ENCODE assay signal across 14 cellular contexts in the genomic region with DNA sequence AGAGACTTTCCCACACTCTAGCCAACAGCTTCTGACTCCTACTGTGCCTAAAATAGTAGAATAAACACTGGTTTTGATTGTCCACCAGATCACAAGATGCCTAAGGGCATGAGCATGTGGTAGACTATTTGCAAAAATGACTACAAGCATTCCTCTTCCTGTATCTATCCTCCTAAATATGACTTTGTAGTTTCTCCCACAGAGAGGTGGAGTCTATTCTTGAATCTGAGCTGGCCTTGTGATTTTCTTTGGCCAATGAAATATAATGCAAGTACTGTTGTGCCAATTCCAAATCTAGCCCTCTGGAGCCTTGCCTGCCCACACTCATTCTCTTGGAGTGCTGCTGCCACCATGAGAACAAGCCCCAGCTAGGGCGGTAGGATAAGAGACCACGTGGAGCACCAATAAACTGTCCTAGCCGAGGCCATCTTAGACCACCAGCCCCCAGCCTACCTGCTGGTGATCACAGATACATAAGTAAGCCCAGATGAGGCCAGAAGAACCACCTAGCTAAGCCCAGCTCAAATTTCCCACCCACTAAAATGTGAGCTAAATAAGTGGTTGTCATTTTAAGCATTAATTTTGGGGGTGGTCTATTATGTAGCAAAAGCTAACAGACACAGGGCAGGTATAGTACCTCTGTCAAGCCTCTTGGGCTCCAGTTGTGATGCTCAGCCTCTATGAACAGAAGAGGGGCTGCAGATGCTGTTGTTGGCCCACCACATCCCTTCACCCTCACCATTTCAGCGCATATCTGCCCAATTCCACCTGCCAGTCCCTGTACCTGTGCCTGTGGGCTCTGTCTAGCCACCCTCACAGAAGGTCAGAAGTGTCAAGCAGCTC. TPM values are rescaled to one million over a fixed set of nuclear protein-coding genes. Genes with fewer than 3 reads are reported as not detected.
A peak's percentile ranks its signal among the peaks of the same experiment; 100 is the strongest.
DNase-seq lines count a peak whose midpoint lies in the region; ATAC-seq and TF ChIP-seq lines count a peak whose summit lies in the region.
"Had no signal": no experiment of that assay in that cellular context is flagged by ENCODE, and none has a peak within 500 bp of the region (broad histone marks: within the 10 kb centered on the region; RNA-seq: fewer than 3 reads in every experiment).

No MANE protein-coding gene starts in this region.

- peak; percentile 83 for DNase-seq in A172 (ENCODE audit: low spot score)
- peak; percentile 83 for DNase-seq in H4 (ENCODE audit: low spot score)
- DNase-seq in body of pancreas: peak in 2 of 4 donors; percentile 16 to 17
- DNase-seq in left lobe of liver (ENCODE audit: low spot score): peak; percentile 37
- DNase-seq in ureter (ENCODE audit: low spot score): no peak
- DNase-seq in OCI-M2 (lab: John Stamatoyannopoulos, UW; ENCODE audit: unreplicated experiment): no peak
- DNase-seq: activated CD4-positive, alpha-beta T cell treated with anti-CD3 and anti-CD28 coated beads, Interleukin-2, amount 50 U/mL, for 48 hours; CD8-positive, alpha-beta T cell; left colon; Right ventricle myocardium superior had no signal

- H3K27ac ChIP-seq in body of pancreas: peak overlapping the region in 2 of 4 donors; percentile 4 to 20
- H3K27ac ChIP-seq: neutrophil had no signal

- peaks cover 33% of the 10 kb centered on the region for H3K4me1 ChIP-seq in body of pancreas

- intact Hi-C loops in body of pancreas (cut with DNase I): no loop called here

- no peak for TF ChIP-seq POLR2A in body of pancreas (IDR thresholded peaks at IDR 0.05)

- no peak overlapping the region for H3K4me3 ChIP-seq in body of pancreas
- H3K4me3 ChIP-seq: tibial nerve had no signal

- no peaks in the 10 kb centered on the region for H3K9me3 ChIP-seq in body of pancreas
- H3K9me3 ChIP-seq: neutrophil had no signal

- H3K36me3 ChIP-seq in body of pancreas (replicated peaks in 1 of 2; ENCODE audit: insufficient read depth in 1 of 2, low read depth in 2 of 2): no peaks in the 10 kb centered on the region
- H3K36me3 ChIP-seq: neutrophil, tibial nerve had no signal

- no peak for TF ChIP-seq CTCF in body of pancreas (IDR thresholded peaks at IDR 0.05)

- ATAC-seq in body of pancreas: peak; percentile 58
- ATAC-seq in left lobe of liver: peak; percentile 28
- ATAC-seq in GM21360 (IDR thresholded peaks at IDR 0.05; ENCODE audit: unreplicated experiment): no peak
- ATAC-seq in GM21390 (IDR thresholded peaks at IDR 0.05; ENCODE audit: unreplicated experiment): no peak
- ATAC-seq: CD8-positive, alpha-beta T cell; left colon had no signal

- WGBS in body of pancreas, 2 donors: 94 to 100% methylated on average over 4 of the region's 4 CpGs

- no peaks in the 10 kb centered on the region for H3K27me3 ChIP-seq in body of pancreas
- H3K27me3 ChIP-seq: tibial nerve had no signal

RNA-seq across cellular contexts. Expression of gene ZFP36L1, which starts 17.9 kb away (rescaled TPM):
- 39.7 and 49.7 TPM in 2 replicates for total RNA-seq in A172 (2014; rRNA removed; shearing (Covaris generic))
- total RNA-seq in H4 (2014; rRNA removed; shearing (Covaris generic)): 27.7 and 31.0 TPM in 2 replicates
- total RNA-seq in body of pancreas: 100 to 1,000 TPM; 155 to 365 TPM
- total RNA-seq in left lobe of liver: 236 TPM
- 393 TPM for total RNA-seq in ureter

Comparison
In these comparisons a context has a peak if more than half of its experiments do, and no peak if none do; other contexts are left out.
1. DNase-seq: peak in A172 (single experiment), H4 (single experiment) and left lobe of liver (single experiment); none in ureter (single experiment) and OCI-M2 (single experiment).
2. ATAC-seq: peak in body of pancreas (single experiment) and left lobe of liver (single experiment); none in GM21360 (single experiment) and GM21390 (single experiment).